Comparison of ENCODE assay signal across 8 cellular contexts in the genomic region with DNA sequence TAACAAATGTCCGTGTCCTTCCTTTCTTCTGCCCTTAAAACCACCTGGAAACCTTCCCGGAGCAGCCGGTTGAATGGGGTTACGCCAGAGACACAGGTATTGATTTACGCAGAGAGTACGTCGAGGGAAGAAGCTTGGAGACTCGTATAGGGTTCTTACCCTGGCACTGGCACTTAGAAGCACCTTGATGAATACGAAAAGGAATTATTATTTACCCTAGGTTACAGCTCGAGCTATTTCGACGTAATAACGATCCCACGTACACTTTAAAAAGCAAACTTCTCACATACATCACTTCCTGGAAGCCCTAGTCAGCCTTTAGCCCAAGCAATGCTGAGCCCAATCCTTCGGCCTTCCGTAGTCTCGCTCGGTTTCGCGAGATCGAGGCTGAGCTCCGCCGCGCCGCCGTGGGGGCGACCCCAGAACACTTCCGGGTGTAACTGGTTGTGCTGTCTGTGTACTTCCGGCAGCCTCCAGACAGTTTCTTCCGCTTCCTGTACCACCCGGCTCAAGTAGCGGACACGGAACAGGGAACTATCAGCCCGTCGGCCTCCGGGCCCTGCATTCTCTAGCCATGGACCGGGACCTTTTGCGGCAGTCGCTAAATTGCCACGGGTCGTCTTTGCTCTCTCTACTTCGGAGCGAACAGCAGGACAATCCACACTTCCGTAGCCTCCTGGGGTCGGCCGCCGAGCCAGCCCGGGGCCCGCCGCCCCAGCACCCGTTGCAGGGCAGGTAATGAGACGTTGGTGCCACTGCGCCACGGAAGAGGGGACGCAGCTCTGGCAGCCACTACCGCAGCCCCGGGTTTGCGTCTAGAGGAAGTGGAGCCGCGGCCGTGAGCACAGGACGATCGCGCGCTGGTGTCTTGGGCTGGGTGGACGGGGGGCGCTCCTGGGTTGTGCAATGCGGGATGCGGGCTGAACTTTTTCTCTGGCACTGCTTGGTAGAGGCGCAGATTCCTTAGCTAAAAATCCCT. TPM values are rescaled to one million over a fixed set of nuclear protein-coding genes. Genes with fewer than 3 reads are reported as not detected.
A peak's percentile ranks its signal among the peaks of the same experiment; 100 is the strongest.
DNase-seq lines count a peak whose midpoint lies in the region; ATAC-seq and TF ChIP-seq lines count a peak whose summit lies in the region.

A gene with protein sequence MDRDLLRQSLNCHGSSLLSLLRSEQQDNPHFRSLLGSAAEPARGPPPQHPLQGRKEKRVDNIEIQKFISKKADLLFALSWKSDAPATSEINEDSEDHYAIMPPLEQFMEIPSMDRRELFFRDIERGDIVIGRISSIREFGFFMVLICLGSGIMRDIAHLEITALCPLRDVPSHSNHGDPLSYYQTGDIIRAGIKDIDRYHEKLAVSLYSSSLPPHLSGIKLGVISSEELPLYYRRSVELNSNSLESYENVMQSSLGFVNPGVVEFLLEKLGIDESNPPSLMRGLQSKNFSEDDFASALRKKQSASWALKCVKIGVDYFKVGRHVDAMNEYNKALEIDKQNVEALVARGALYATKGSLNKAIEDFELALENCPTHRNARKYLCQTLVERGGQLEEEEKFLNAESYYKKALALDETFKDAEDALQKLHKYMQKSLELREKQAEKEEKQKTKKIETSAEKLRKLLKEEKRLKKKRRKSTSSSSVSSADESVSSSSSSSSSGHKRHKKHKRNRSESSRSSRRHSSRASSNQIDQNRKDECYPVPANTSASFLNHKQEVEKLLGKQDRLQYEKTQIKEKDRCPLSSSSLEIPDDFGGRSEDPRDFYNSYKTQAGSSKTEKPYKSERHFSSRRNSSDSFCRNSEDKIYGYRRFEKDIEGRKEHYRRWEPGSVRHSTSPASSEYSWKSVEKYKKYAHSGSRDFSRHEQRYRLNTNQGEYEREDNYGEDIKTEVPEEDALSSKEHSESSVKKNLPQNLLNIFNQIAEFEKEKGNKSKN (plus strand): TSS at position 476 of the 979 bp plus-strand sequence. CDS start 99 bp downstream, at position 575.

- peak within 1 kb of the TSS; percentile 73 to 78 for H3K9ac ChIP-seq in duodenal mucosa (ENCODE audit: low read depth in 1 of 2, low read length in 2 of 2)

- H3K4me1 ChIP-seq in duodenal mucosa (ENCODE audit: control insufficient read depth in 1 of 2, insufficient read depth in 2 of 2, low read length in 2 of 2), result peaks cover 12 to 13% of the 10 kb centered on the region in 2 donors
- H3K4me1 ChIP-seq in right lobe of liver, result peaks cover 0 to 10% (median 0%) of the 10 kb centered on the region in 4 donors

- peak; percentile 97 for ATAC-seq in GM19372 (IDR thresholded peaks at IDR 0.05; ENCODE audit: low read depth, unreplicated experiment)
- peak; percentile 95 for ATAC-seq in HG03558 (IDR thresholded peaks at IDR 0.05; ENCODE audit: extremely low read depth, unreplicated experiment)
- ATAC-seq in right lobe of liver, result peak; percentile 99 to 100 (median 100)

- H3K36me3 ChIP-seq in duodenal mucosa (ENCODE audit: control insufficient read depth in 1 of 2, insufficient read depth in 2 of 2, low read length in 2 of 2), result peaks cover 11 to 26% of the 10 kb centered on the region in 2 donors
- H3K36me3 ChIP-seq in right lobe of liver, result peaks cover 0 to 31% (median 13%) of the 10 kb centered on the region in 4 donors

- H3K9me3 ChIP-seq in duodenal mucosa (ENCODE audit: control insufficient read depth in 1 of 2, low read length in 2 of 2), result no peaks in the 10 kb centered on the region
- no peaks in the 10 kb centered on the region for H3K9me3 ChIP-seq in right lobe of liver

- TF ChIP-seq POLR2A in right lobe of liver (IDR thresholded peaks at IDR 0.05), result peak; percentile 68

- WGBS in right lobe of liver (ENCODE audit: insufficient coverage, low coverage, low lambda C conversion rate, missing lambda C conversion rate), result 1% methylated on average over 40 of the region's 70 CpGs

- intact Hi-C loops in right lobe of liver (cut with DNase I), result no loop called here

- peak; percentile 94 for DNase-seq in CD1c-positive myeloid dendritic cell (ENCODE audit: extremely low spot score)
- peak; percentile 98 for DNase-seq in NCI-H774 (lab: John Stamatoyannopoulos, UW)
- DNase-seq in activated CD4-positive, alpha-beta T cell treated with anti-CD3 and anti-CD28 coated beads, Interleukin-2, amount 50 U/mL, for 48 hours, result peak; percentile 92 to 95
- DNase-seq in right lobe of liver, result peak; percentile 91 to 95 (median 94)
- DNase-seq in stimulated activated CD4-positive, alpha-beta T cell treated with anti-CD3 and anti-CD28 coated beads, Interleukin-4, amount 100 ng/mL, for 4 hours, result peak; percentile 89 to 94

- H3K4me3 ChIP-seq in duodenal mucosa (ENCODE audit: low read depth in 1 of 2, low read length in 2 of 2), result peak within 1 kb of the TSS; percentile 92 to 97
- H3K4me3 ChIP-seq in right lobe of liver, result peak within 1 kb of the TSS; percentile 82 to 93 (median 90)

- H3K27me3 ChIP-seq in duodenal mucosa (ENCODE audit: control insufficient read depth in 1 of 2, insufficient read depth in 2 of 2, low read length in 2 of 2) (no peaks in the 10 kb centered on the region), right lobe of liver (no peaks in the 10 kb centered on the region)

- TF ChIP-seq CTCF in right lobe of liver (IDR thresholded peaks at IDR 0.05), result no peak

- H3K27ac ChIP-seq in duodenal mucosa (ENCODE audit: low read depth, low read length) (peak within 1 kb of the TSS; percentile 81), right lobe of liver (peak within 1 kb of the TSS; percentile 31 to 67 (median 61))

RNA-seq across cellular contexts. Expression of the gene that starts here (rescaled TPM):
- 10 to 100 TPM; 12.5 to 22.1 (median 20.3) TPM for total RNA-seq in right lobe of liver

Comparison
In these comparisons a context has a peak if more than half of its experiments do, and no peak if none do; other contexts are left out.
1. Peak in every context shown above with its lines: DNase-seq, ATAC-seq, H3K4me3 ChIP-seq and H3K27ac ChIP-seq.